ENCODE assay signal across 6 cellular contexts in the genomic region with DNA sequence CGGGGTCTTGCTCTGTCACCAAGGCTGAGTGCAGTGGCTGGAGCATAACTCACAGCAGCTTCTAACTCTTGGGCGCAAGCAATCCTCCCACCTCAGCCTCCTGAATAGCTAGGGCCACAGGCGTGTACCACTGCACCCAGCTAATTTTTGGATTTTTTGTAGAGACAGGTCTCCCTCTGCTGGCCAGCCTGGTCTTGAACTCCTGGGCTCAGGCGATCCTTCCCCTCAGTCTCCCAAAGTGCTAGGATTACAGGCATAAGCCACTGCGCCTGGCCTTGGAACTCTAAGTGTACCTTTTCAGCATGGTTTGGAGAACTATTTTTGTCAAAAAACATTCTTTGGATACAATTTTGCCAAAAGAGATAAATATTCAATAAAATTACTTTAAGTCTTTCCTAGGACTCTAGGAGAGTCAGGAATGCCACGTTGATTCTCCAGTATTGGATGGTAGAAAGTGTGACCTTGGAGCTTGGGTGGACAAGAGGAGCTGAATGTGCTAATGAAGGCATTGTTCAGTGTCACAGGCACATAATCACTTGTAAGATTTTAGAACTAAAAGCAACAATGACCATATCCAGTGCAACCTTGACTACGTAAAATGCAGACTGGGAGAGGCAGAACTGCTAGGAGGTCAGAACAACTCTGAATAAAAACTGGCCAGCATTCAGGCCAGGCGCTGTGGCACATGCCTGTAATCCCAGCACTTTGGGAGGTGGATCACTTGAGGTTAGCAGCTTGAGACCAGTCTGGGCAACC.
A peak's percentile ranks its signal among the peaks of the same experiment; 100 is the strongest.
DNase-seq lines count a peak whose midpoint lies in the region; TF ChIP-seq lines count a peak whose summit lies in the region.

No MANE protein-coding gene starts in this region.

- peak in 2 of 3 experiments; percentile 9 to 48 for DNase-seq in NCI-H1417 (lab: John Stamatoyannopoulos, UW)
- DNase-seq in NCI-H1417 treated with DMSO at 0.1 percent for 48 hours (lab: John Stamatoyannopoulos, UW): no peak
- peak in 3 of 5 experiments; percentile 13 to 57 (median 31) for DNase-seq in T-helper 2 cell
- DNase-seq in erythroblast (lab: John Stamatoyannopoulos, UW): peak; percentile 70 to 79
- DNase-seq in stimulated activated naive CD4-positive, alpha-beta T cell treated with Interleukin-2 at 50 U/mL for 16 hours (lab: John Stamatoyannopoulos, UW): peak; percentile 27
- DNase-seq in D341Med (ENCODE audit: low spot score): no peak

- TF ChIP-seq POLR2A in erythroblast (IDR thresholded peaks at IDR 0.05; ENCODE audit: low read length): no peak

Comparison
In these comparisons a context has a peak if more than half of its experiments do, and no peak if none do; other contexts are left out.
1. DNase-seq: peak in NCI-H1417 (2 of 3), T-helper 2 cell (3 of 5), erythroblast (2 of 2) and stimulated activated naive CD4-positive, alpha-beta T cell treated with Interleukin-2 at 50 U/mL for 16 hours (single experiment); none in NCI-H1417 treated with DMSO at 0.1 percent for 48 hours (single experiment) and D341Med (single experiment).